Comparison of ENCODE assay signal across 10 cellular contexts in genomic region chr12:105783983-105784947, GRCh38.
A peak's percentile ranks its signal among the peaks of the same experiment; 100 is the strongest.
DNase-seq lines count a peak whose midpoint lies in the region; ATAC-seq lines count a peak whose summit lies in the region.
"Had no signal": no experiment of that assay in that cellular context is flagged by ENCODE, and none has a peak within 500 bp of the region (broad histone marks: within the 10 kb centered on the region; RNA-seq: fewer than 3 reads in every experiment).

No MANE protein-coding gene starts in this region.

- peak; percentile 20 for DNase-seq in HT1080 (ENCODE audit: low read depth)
- DNase-seq in inferior parietal cortex (ENCODE audit: extremely low spot score), result peak; percentile 11
- DNase-seq in NCI-H446 (lab: John Stamatoyannopoulos, UW), result no peak
- DNase-seq in NCI-H510A treated with DMSO at 0.1 percent for 48 hours (lab: John Stamatoyannopoulos, UW), result no peak
- no peak for DNase-seq in NCI-H146 (lab: John Stamatoyannopoulos, UW)
- DNase-seq: activated CD8-positive, alpha-beta memory T cell treated with anti-CD3 and anti-CD28 coated beads, Interleukin-2, amount 50 U/mL, for 4 hours; NCI-H1417; occipital lobe had no signal

- ATAC-seq in GM18511 (IDR thresholded peaks at IDR 0.05; ENCODE audit: unreplicated experiment) (peak; percentile 75), GM21515 (IDR thresholded peaks at IDR 0.05; ENCODE audit: unreplicated experiment) (peak; percentile 84)

Comparison
In these comparisons a context has a peak if more than half of its experiments do, and no peak if none do; other contexts are left out.
1. DNase-seq: peak in HT1080 (single experiment) and inferior parietal cortex (single experiment); none in NCI-H446 (0 of 2), NCI-H510A treated with DMSO at 0.1 percent for 48 hours (single experiment) and NCI-H146 (single experiment).